Comparison of ENCODE assay signal across 8 cellular contexts in genomic region chr4:26858035-26858918, GRCh38. TPM values are rescaled to one million over a fixed set of nuclear protein-coding genes. Genes with fewer than 3 reads are reported as not detected.
A peak's percentile ranks its signal among the peaks of the same experiment; 100 is the strongest.
DNase-seq lines count a peak whose midpoint lies in the region; TF ChIP-seq lines count a peak whose summit lies in the region.

No MANE protein-coding gene starts in this region.

- H3K9ac ChIP-seq in skeletal muscle satellite cell (ENCODE audit: low read depth, low read length), result peak overlapping the region; percentile 78

- H3K9me3 ChIP-seq in skeletal muscle satellite cell (replicated peaks; ENCODE audit: low read length), result no peaks in the 10 kb centered on the region

- TF ChIP-seq CTCF in fibroblast of villous mesenchyme (IDR thresholded peaks at IDR 0.05; ENCODE audit: insufficient read depth, low read depth, low read length), result no peak

- peak overlapping the region; percentile 66 for H3K4me3 ChIP-seq in fibroblast of villous mesenchyme (ENCODE audit: low read depth, low read length)
- peak overlapping the region; percentile 97 for H3K4me3 ChIP-seq in skeletal muscle satellite cell (ENCODE audit: low read length)

- peaks cover 28% of the 10 kb centered on the region for H3K4me1 ChIP-seq in skeletal muscle satellite cell (ENCODE audit: control insufficient read depth, insufficient read depth, low read length)

- DNase-seq in NCI-H2081 (lab: John Stamatoyannopoulos, UW) (peak; percentile 10 to 39), NCI-H2081 treated with DMSO at 0.1 percent for 48 hours (lab: John Stamatoyannopoulos, UW) (no peak), SK-N-DZ (ENCODE audit: low spot score) (peak; percentile 6), fibroblast of villous mesenchyme (ENCODE audit: low read depth) (no peak), AG20443 (ENCODE audit: low spot score) (no peak), SW 1271 (lab: John Stamatoyannopoulos, UW) (no peak), hypothalamus (lab: John Stamatoyannopoulos, UW) (no peak)

- H3K4me2 ChIP-seq in skeletal muscle satellite cell (ENCODE audit: low read length), result peak overlapping the region; percentile 99

- no peaks in the 10 kb centered on the region for H3K36me3 ChIP-seq in skeletal muscle satellite cell (ENCODE audit: insufficient read depth, low read length)

- no peaks in the 10 kb centered on the region for H3K27me3 ChIP-seq in skeletal muscle satellite cell (ENCODE audit: control insufficient read depth, insufficient read depth, low read length)

RNA-seq across cellular contexts. Expression of gene STIM2, which starts 2.4 kb away (rescaled TPM):
- polyA plus RNA-seq in SK-N-DZ (2014; cell fraction: cytosol; rRNA removed), result 9.9 and 10.7 TPM in 2 replicates
- polyA plus RNA-seq in SK-N-DZ (2014; cell fraction: nucleus; rRNA removed), result 23.8 and 27.4 TPM in 2 replicates
- 18.7 and 21.6 TPM in 2 replicates for total RNA-seq in fibroblast of villous mesenchyme
- total RNA-seq in skeletal muscle satellite cell (2012; rRNA removed), result 12.7 and 15.7 TPM in 2 replicates

Comparison
In these comparisons a context has a peak if more than half of its experiments do, and no peak if none do; other contexts are left out.
1. DNase-seq: peak in NCI-H2081 (2 of 2) and SK-N-DZ (single experiment); none in NCI-H2081 treated with DMSO at 0.1 percent for 48 hours (single experiment), fibroblast of villous mesenchyme (single experiment), AG20443 (single experiment), SW 1271 (0 of 2) and hypothalamus (0 of 51).